In the genomic region with DNA sequence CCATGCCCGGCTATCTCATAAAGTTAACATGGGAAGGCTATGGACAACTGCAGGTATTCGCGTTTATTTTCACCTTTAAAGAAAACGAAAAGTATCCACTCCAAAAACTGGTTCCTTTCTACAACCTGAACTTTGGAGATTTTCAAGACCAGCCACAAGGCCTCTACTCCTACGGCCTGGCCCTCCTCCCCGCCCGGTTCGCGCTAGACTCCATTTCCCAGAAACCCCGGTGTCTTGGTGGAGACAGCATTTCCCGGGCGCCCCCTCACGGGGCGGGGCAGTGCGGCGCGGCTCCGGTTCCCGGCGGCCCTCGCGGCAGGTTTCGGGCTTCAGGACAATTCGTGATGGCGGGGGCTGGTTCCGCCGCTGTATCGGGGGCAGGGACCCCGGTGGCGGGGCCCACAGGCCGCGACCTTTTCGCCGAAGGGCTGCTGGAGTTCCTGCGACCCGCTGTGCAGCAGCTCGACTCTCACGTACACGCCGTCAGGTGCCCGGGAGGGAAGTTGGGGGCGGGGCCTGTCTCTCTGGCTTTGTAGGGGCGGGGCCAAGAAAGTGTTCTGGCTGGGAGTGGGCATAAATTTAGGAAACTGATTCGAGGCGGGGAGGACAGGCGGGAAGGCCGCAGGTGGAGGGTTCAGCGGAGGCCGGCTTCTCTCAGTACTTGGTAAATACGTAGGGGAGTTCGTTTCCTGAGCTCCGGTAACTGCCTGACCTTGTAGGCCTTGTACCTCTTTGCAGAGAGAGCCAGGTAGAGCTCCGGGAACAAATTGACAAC, we compare ENCODE assay signal across 8 cellular contexts. TPM values are rescaled to one million over a fixed set of nuclear protein-coding genes. Genes with fewer than 3 reads are reported as not detected.
DNase-seq lines count a peak whose midpoint lies in the region; ATAC-seq lines count a peak whose summit lies in the region.

A gene with protein sequence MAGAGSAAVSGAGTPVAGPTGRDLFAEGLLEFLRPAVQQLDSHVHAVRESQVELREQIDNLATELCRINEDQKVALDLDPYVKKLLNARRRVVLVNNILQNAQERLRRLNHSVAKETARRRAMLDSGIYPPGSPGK (plus strand): TSS at position 304 of the 775 bp plus-strand sequence. CDS start 41 bp downstream, at position 345.

- peak within 1 kb of the TSS; percentile 83 for H3K27ac Mint-ChIP-seq in memory B cell

- H3K4me3 Mint-ChIP-seq in memory B cell: peak within 1 kb of the TSS; percentile 90

- H3K9me3 Mint-ChIP-seq in memory B cell: no peaks in the 10 kb centered on the region

- POLR2A ChIA-PET in activated CD8-positive, alpha-beta memory T cell treated with anti-CD3 and anti-CD28 coated beads for 36 hours (lab: Charles Lee): interaction anchor here (0.7 to 1.4 kb wide), 5 partner anchors 9 to 123 kb away, joined by 3 to 10 read pairs (median 3); partner anchors contain the start of genes CHTOP and ILF2

- ATAC-seq in GM19468 (IDR thresholded peaks at IDR 0.05; ENCODE audit: extremely low read depth, unreplicated experiment): peak; percentile 83
- peak; percentile 98 for ATAC-seq in memory B cell (ENCODE audit: low read depth)

- no peaks in the 10 kb centered on the region for H3K27me3 Mint-ChIP-seq in memory B cell

- CTCF ChIA-PET in activated CD8-positive, alpha-beta memory T cell treated with anti-CD3 and anti-CD28 coated beads for 36 hours (lab: Charles Lee): interaction anchor here (1.0 kb wide), 1 partner anchor 148 kb away, joined by 3 read pairs; no protein-coding TSS in a partner anchor

- peaks cover 2% of the 10 kb centered on the region for H3K36me3 Mint-ChIP-seq in memory B cell

- peak; percentile 93 for DNase-seq in COLO668 (lab: John Stamatoyannopoulos, UW; ENCODE audit: unreplicated experiment)
- DNase-seq in HS-5 (ENCODE audit: low read depth): peak; percentile 62
- peak; percentile 91 to 96 for DNase-seq in NOMO-1 (lab: John Stamatoyannopoulos, UW; ENCODE audit: unreplicated experiment in 2 of 2)
- peak; percentile 79 for DNase-seq in effector CD8-positive, alpha-beta T cell (lab: John Stamatoyannopoulos, UW)
- DNase-seq in memory B cell (ENCODE audit: low spot score in 2 of 2): peak; percentile 88 to 91
- DNase-seq in stimulated activated CD8-positive, alpha-beta memory T cell treated with anti-CD3 and anti-CD28 coated beads, Interleukin-12 subunit alpha, Interleukin-12 subunit beta, amount 100 ng/mL, for 24 hours (ENCODE audit: extremely low read depth): peak; percentile 82

- H3K4me1 Mint-ChIP-seq in memory B cell: peaks cover 2% of the 10 kb centered on the region

RNA-seq across cellular contexts. Expression of the gene that starts here (rescaled TPM):
- total RNA-seq in activated CD8-positive, alpha-beta memory T cell treated with anti-CD3 and anti-CD28 coated beads for 36 hours: 10 to 100 TPM; 34.3 to 34.4 TPM

Comparison
In these comparisons a context has a peak if more than half of its experiments do, and no peak if none do; other contexts are left out.
1. Peak in every context shown above with its lines: DNase-seq and ATAC-seq.